ENCODE assay signal across 25 cellular contexts in the genomic region with DNA sequence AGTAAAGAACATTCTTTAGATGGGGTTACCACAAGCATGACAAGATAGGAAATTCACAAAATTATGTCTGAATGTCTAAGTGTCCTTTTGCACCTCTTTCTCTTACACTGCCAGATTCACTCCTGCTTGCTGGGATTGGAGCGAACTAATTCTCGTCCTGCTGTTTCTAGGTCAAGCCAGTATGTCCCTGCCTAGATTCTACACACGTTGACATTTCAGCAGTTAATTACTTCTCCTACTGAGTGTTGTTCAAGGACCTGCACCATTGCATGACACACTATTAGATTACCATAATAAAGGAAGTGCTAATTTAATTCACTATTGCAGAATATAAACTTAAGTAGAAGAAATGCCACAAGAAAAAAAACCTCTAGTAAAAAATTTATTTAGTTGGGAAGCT.
"Had no signal": no experiment of that assay in that cellular context is flagged by ENCODE, and none has a peak within 500 bp of the region (broad histone marks: within the 10 kb centered on the region; RNA-seq: fewer than 3 reads in every experiment).

No MANE protein-coding gene starts in this region.

- ATAC-seq: activated CD8-positive, alpha-beta memory T cell treated with anti-CD3 and anti-CD28 coated beads, Interleukin-2, amount 10 ng/mL, durations not matched to agents 7 days and 5 days; activated CD8-positive, alpha-beta T cell treated with anti-CD3 and anti-CD28 coated beads, Interleukin-2, amount 10 ng/mL, durations not matched to agents 7 days and 5 days; activated naive CD8-positive, alpha-beta T cell treated with anti-CD3 and anti-CD28 coated beads, Interleukin-2, amount 50 U/mL, for 24 hours; body of pancreas; T-helper 17 cell had no signal

- H3K27ac ChIP-seq: adrenal gland, body of pancreas, epithelial cell of prostate, esophagus squamous epithelium had no signal

- H3K27me3 ChIP-seq: adrenal gland, body of pancreas, esophagus squamous epithelium had no signal

- H3K4me3 ChIP-seq: adrenal gland, body of pancreas, esophagus squamous epithelium had no signal

- H3K4me1 ChIP-seq: adrenal gland, body of pancreas, esophagus squamous epithelium had no signal

- H3K9me3 ChIP-seq: adrenal gland, body of pancreas, esophagus squamous epithelium had no signal

- H3K36me3 ChIP-seq: adrenal gland, esophagus squamous epithelium had no signal

- DNase-seq: activated CD4-positive, alpha-beta T cell treated with anti-CD3 and anti-CD28 coated beads for 48 hours; activated CD4-positive, alpha-beta T cell treated with anti-CD3 and anti-CD28 coated beads, Interleukin-2, amount 50 U/mL, for 1 hour; activated CD4-positive, alpha-beta T cell treated with anti-CD3 and anti-CD28 coated beads, Interleukin-2, amount 50 U/mL, for 48 hours; activated CD8-positive, alpha-beta memory T cell treated with anti-CD3 and anti-CD28 coated beads, Interleukin-2, amount 10 ng/mL, durations not matched to agents 7 days and 5 days; activated CD8-positive, alpha-beta memory T cell treated with anti-CD3 and anti-CD28 coated beads, Interleukin-2, amount 50 U/mL, for 4 hours; activated CD8-positive, alpha-beta T cell treated with anti-CD3 and anti-CD28 coated beads, Interleukin-2, amount 10 ng/mL, durations not matched to agents 7 days and 5 days; activated effector memory CD4-positive, alpha-beta T cell treated with anti-CD3 and anti-CD28 coated beads, Interleukin-2, amount 50 U/mL, for 16 hours; activated naive CD4-positive, alpha-beta T cell treated with anti-CD3 and anti-CD28 coated beads for 36 hours; activated naive CD8-positive, alpha-beta T cell treated with anti-CD3 and anti-CD28 coated beads for 36 hours; activated naive CD8-positive, alpha-beta T cell treated with anti-CD3 and anti-CD28 coated beads, Interleukin-2, amount 50 U/mL, for 24 hours; activated T-cell treated with anti-CD3 and anti-CD28 coated beads, Interleukin-2, amount 50 U/mL, for 1 hour; activated T-cell treated with anti-CD3 and anti-CD28 coated beads, Interleukin-2, amount 50 U/mL, for 48 hours; adrenal gland; amygdala; aorta; body of pancreas; caudate nucleus; cortex of kidney; dermis blood vessel endothelial cell; effector CD8-positive, alpha-beta T cell; esophagus squamous epithelium; head of caudate nucleus; T-helper 1 cell; T-helper 17 cell had no signal
